In the genomic region with DNA sequence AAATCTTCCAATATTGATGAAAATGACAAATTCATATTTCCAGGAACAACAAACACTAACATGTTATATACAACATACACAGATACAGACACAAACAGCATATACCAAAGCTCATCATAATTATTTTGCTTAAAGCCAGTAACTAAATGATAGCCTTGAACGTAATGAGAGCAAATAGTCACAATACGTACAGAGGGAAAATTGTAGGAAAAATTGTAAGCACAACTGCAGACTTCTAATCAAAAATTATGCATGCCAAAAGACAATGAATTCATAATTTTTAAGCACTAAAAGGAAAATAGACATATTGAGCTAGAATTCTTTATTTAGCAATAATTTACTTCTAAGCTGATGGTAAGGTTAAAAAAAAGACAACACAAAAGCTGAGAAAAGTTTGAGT, we compare ENCODE assay signal across 25 cellular contexts.
DNase-seq lines count a peak whose midpoint lies in the region; ATAC-seq and TF ChIP-seq lines count a peak whose summit lies in the region.
"Had no signal": no experiment of that assay in that cellular context is flagged by ENCODE, and none has a peak within 500 bp of the region (broad histone marks: within the 10 kb centered on the region; RNA-seq: fewer than 3 reads in every experiment).

No MANE protein-coding gene starts in this region.

- POLR2A ChIA-PET in HEK293 (lab: Yijun Ruan, JAX) = no interaction called here
- POLR2A ChIA-PET in activated CD4-positive, alpha-beta T cell treated with anti-CD3 and anti-CD28 coated beads for 36 hours (lab: Charles Lee) = no interaction called here

- no peak overlapping the region for H2BK120ac ChIP-seq in mesenchymal stem cell (ENCODE audit: low read depth, low read length)

- no peaks in the 10 kb centered on the region for H3K4me1 Mint-ChIP-seq in activated CD4-positive, alpha-beta T cell treated with anti-CD3 and anti-CD28 coated beads for 36 hours
- H3K4me1 Mint-ChIP-seq in natural killer cell = no peaks in the 10 kb centered on the region
- H3K4me1 Mint-ChIP-seq: CD14-positive monocyte; CD4-positive, alpha-beta memory T cell; CD4-positive, CD25-positive, alpha-beta regulatory T cell; CD8-positive, alpha-beta memory T cell had no signal

- H4K20me1 ChIP-seq in GM23248 (ENCODE audit: insufficient read depth) = no peaks in the 10 kb centered on the region
- H4K20me1 ChIP-seq: BLaER1 had no signal

- CTCF ChIA-PET in HEK293 (lab: Yijun Ruan, JAX) = no interaction called here
- CTCF ChIA-PET in activated CD4-positive, alpha-beta T cell treated with anti-CD3 and anti-CD28 coated beads for 36 hours (lab: Charles Lee) = interaction anchor here (1.2 to 1.5 kb wide), 2 partner anchors 21 to 79 kb away, joined by 3 read pairs; no protein-coding TSS in a partner anchor

- H2BK12ac ChIP-seq in mesenchymal stem cell (ENCODE audit: low read length in 2 of 2) = no peak overlapping the region

- no peaks in the 10 kb centered on the region for H3K36me3 ChIP-seq in GM23248 (ENCODE audit: low read depth)
- H3K36me3 ChIP-seq in HEK293 (ENCODE audit: control insufficient read depth in 2 of 2, insufficient read depth in 1 of 2, low read length in 2 of 2) = no peaks in the 10 kb centered on the region
- no peaks in the 10 kb centered on the region for H3K36me3 ChIP-seq in adipocyte (ENCODE audit: control insufficient read depth, insufficient read depth, low read length, severe bottlenecking)
- H3K36me3 ChIP-seq in mesenchymal stem cell (ENCODE audit: control insufficient read depth in 1 of 2, insufficient read depth in 2 of 2, low read depth in 1 of 2, low read length in 2 of 2) = no peaks in the 10 kb centered on the region
- H3K36me3 ChIP-seq: BE2C, BLaER1 had no signal

- no peak overlapping the region for H3K18ac ChIP-seq in mesenchymal stem cell (ENCODE audit: low read depth in 1 of 2, low read length in 2 of 2)

- no peak overlapping the region for H3K27ac Mint-ChIP-seq in activated CD4-positive, alpha-beta T cell treated with anti-CD3 and anti-CD28 coated beads for 36 hours
- H3K27ac Mint-ChIP-seq in natural killer cell = no peak overlapping the region
- H3K27ac Mint-ChIP-seq: CD14-positive monocyte; CD4-positive, alpha-beta memory T cell; CD4-positive, CD25-positive, alpha-beta regulatory T cell; CD8-positive, alpha-beta memory T cell had no signal

- in situ Hi-C loops in GM23248 (cut with MboI) = no loop called here

- DNase-seq in GM23248 (peak; percentile 0), adipocyte (ENCODE audit: low read depth) (no peak), mesenchymal stem cell (peak; percentile 7), natural killer cell (no peak), RPMI8226 (no peak)
- DNase-seq in activated CD4-positive, alpha-beta T cell treated with anti-CD3 and anti-CD28 coated beads for 36 hours = no peak
- DNase-seq: 8988T; ACHN; BE2C; C1 segment of cervical spinal cord; CD4-positive, alpha-beta memory T cell; CD4-positive, CD25-positive, alpha-beta regulatory T cell; CD8-positive, alpha-beta memory T cell; COR-L47; DMS 273 treated with DMSO at 0.1 percent for 48 hours; DMS153; DMS53; DMS79; DND-41; EL; GDM1 had no signal

- H3F3A ChIP-seq in GM23248 (ENCODE audit: insufficient read depth) = no peaks in the 10 kb centered on the region

- no peak overlapping the region for H3K27ac ChIP-seq in GM23248
- no peak overlapping the region for H3K27ac ChIP-seq in HEK293 (ENCODE audit: extremely low read depth, low read depth, low read length)
- no peak overlapping the region for H3K27ac ChIP-seq in mesenchymal stem cell (ENCODE audit: low read length, poor library complexity, severe bottlenecking)
- H3K27ac ChIP-seq: BLaER1 had no signal

- H3K4me1 ChIP-seq in GM23248 (ENCODE audit: insufficient read depth) = no peaks in the 10 kb centered on the region
- no peaks in the 10 kb centered on the region for H3K4me1 ChIP-seq in HEK293 (ENCODE audit: control insufficient read depth, insufficient read depth, low read length)
- no peaks in the 10 kb centered on the region for H3K4me1 ChIP-seq in adipocyte (ENCODE audit: control insufficient read depth, insufficient read depth, low read length)
- H3K4me1 ChIP-seq in mesenchymal stem cell (ENCODE audit: control insufficient read depth, insufficient read depth, low read depth, low read length) = no peaks in the 10 kb centered on the region
- H3K4me1 ChIP-seq: BE2C, BLaER1 had no signal

- WGBS in GM23248 (ENCODE audit: low coverage in 1 of 2, low lambda C conversion rate in 2 of 2, missing lambda C conversion rate in 2 of 2), 2 experiments = 46 to 48% methylated on average over 2 of the region's 2 CpGs
- 89% methylated on average over 2 of the region's 2 CpGs for WGBS in mesenchymal stem cell

- no peak overlapping the region for H2BK5ac ChIP-seq in mesenchymal stem cell (ENCODE audit: low read depth, low read length, poor library complexity, severe bottlenecking)

- H3K79me2 ChIP-seq in GM23248 (ENCODE audit: insufficient read depth) = no peaks in the 10 kb centered on the region

- no peak overlapping the region for H4K8ac ChIP-seq in mesenchymal stem cell (ENCODE audit: low read length)

- no peaks in the 10 kb centered on the region for H3K36me3 Mint-ChIP-seq in activated CD4-positive, alpha-beta T cell treated with anti-CD3 and anti-CD28 coated beads for 36 hours (ENCODE audit: low read depth)
- H3K36me3 Mint-ChIP-seq in natural killer cell = no peaks in the 10 kb centered on the region
- H3K36me3 Mint-ChIP-seq: CD14-positive monocyte; CD4-positive, alpha-beta memory T cell; CD4-positive, CD25-positive, alpha-beta regulatory T cell; CD8-positive, alpha-beta memory T cell had no signal

- H3K14ac ChIP-seq in mesenchymal stem cell (ENCODE audit: low read length in 2 of 2) = no peak overlapping the region

- H3K79me1 ChIP-seq in mesenchymal stem cell (replicated peaks; ENCODE audit: low read length, poor library complexity, severe bottlenecking) = no peaks in the 10 kb centered on the region

- H3K9ac ChIP-seq in GM23248 = no peak overlapping the region
- no peak overlapping the region for H3K9ac ChIP-seq in adipocyte (ENCODE audit: low read length)
- H3K9ac ChIP-seq in mesenchymal stem cell (ENCODE audit: low read length) = no peak overlapping the region
- H3K9ac ChIP-seq: BLaER1 had no signal

- H3K27me3 ChIP-seq in GM23248 (replicated peaks; ENCODE audit: insufficient read depth) (no peaks in the 10 kb centered on the region), adipocyte (replicated peaks; ENCODE audit: control insufficient read depth, insufficient read depth, low read length) (no peaks in the 10 kb centered on the region), mesenchymal stem cell (ENCODE audit: control insufficient read depth in 1 of 2, insufficient read depth in 1 of 2, low read length in 2 of 2) (no peaks in the 10 kb centered on the region)
- H3K27me3 ChIP-seq: BE2C, BLaER1 had no signal

- H3K9me3 ChIP-seq in GM23248 (ENCODE audit: low read depth) = no peaks in the 10 kb centered on the region
- H3K9me3 ChIP-seq in HEK293 (ENCODE audit: control insufficient read depth, insufficient read depth, low read depth, low read length) = no peaks in the 10 kb centered on the region
- H3K9me3 ChIP-seq in adipocyte (ENCODE audit: control insufficient read depth, low read length) = peaks cover 19% of the 10 kb centered on the region
- peaks cover 42% of the 10 kb centered on the region for H3K9me3 ChIP-seq in mesenchymal stem cell (ENCODE audit: control insufficient read depth, low read length)
- H3K9me3 ChIP-seq: BE2C, BLaER1 had no signal

- H3K9me2 ChIP-seq in GM23248 (ENCODE audit: insufficient read depth) = no peaks in the 10 kb centered on the region

- H3K9me3 Mint-ChIP-seq in activated CD4-positive, alpha-beta T cell treated with anti-CD3 and anti-CD28 coated beads for 36 hours (ENCODE audit: low read depth) = peaks cover 6% of the 10 kb centered on the region
- peaks cover 5 to 7% of the 10 kb centered on the region in 2 donors for H3K9me3 Mint-ChIP-seq in natural killer cell

- no peak for ATAC-seq in activated CD4-positive, alpha-beta T cell treated with anti-CD3 and anti-CD28 coated beads for 36 hours
- ATAC-seq in natural killer cell = no peak
- ATAC-seq: GM12878 had no signal

- H4K91ac ChIP-seq in mesenchymal stem cell (ENCODE audit: low read length) = no peak overlapping the region

- H3K23ac ChIP-seq in mesenchymal stem cell (ENCODE audit: low read length in 2 of 2) = no peak overlapping the region

- H3K4me2 ChIP-seq in GM23248 (ENCODE audit: unreplicated experiment) (no peak overlapping the region), mesenchymal stem cell (ENCODE audit: low read length, poor library complexity, severe bottlenecking) (no peak overlapping the region)
- H3K4me2 ChIP-seq: BLaER1 had no signal

- H3K4ac ChIP-seq in mesenchymal stem cell (ENCODE audit: low read depth in 1 of 2, low read length in 2 of 2) = no peak overlapping the region

- H2BK15ac ChIP-seq in mesenchymal stem cell (ENCODE audit: low read depth, poor library complexity, severe bottlenecking) = no peak overlapping the region

- no peak overlapping the region for H3K4me3 Mint-ChIP-seq in activated CD4-positive, alpha-beta T cell treated with anti-CD3 and anti-CD28 coated beads for 36 hours
- no peak overlapping the region for H3K4me3 Mint-ChIP-seq in natural killer cell
- H3K4me3 Mint-ChIP-seq: CD14-positive monocyte; CD4-positive, alpha-beta memory T cell; CD8-positive, alpha-beta memory T cell had no signal

- no peak for TF ChIP-seq CTCF in HEK293 (tag by site-specific recombination; IDR thresholded peaks at IDR 0.05)
- no peak for TF ChIP-seq CTCF in natural killer cell (IDR thresholded peaks at IDR 0.05)

- H2AFZ ChIP-seq in GM23248 (no peak overlapping the region), mesenchymal stem cell (ENCODE audit: low read depth, low read length) (no peak overlapping the region)

- H3K4me3 ChIP-seq in GM23248 (no peak overlapping the region), HEK293 (ENCODE audit: low read depth, low read length) (no peak overlapping the region), adipocyte (ENCODE audit: low read length) (peak overlapping the region; percentile 17), mesenchymal stem cell (ENCODE audit: insufficient read depth in 1 of 2, low read depth in 1 of 2, low read length in 2 of 2) (no peak overlapping the region)
- H3K4me3 ChIP-seq: BLaER1, GM12878 had no signal

- peaks cover 6% of the 10 kb centered on the region for H3K27me3 Mint-ChIP-seq in activated CD4-positive, alpha-beta T cell treated with anti-CD3 and anti-CD28 coated beads for 36 hours
- no peaks in the 10 kb centered on the region for H3K27me3 Mint-ChIP-seq in natural killer cell (ENCODE audit: low read depth in 2 of 2)
- H3K27me3 Mint-ChIP-seq: CD4-positive, CD25-positive, alpha-beta regulatory T cell; CD8-positive, alpha-beta memory T cell had no signal

- intact Hi-C loops in activated CD4-positive, alpha-beta T cell treated with anti-CD3 and anti-CD28 coated beads for 36 hours (cut with DNase I, micrococcal nuclease) = no loop called here
- intact Hi-C loops in natural killer cell (cut with micrococcal nuclease) = no loop called here

- H2AK5ac ChIP-seq in mesenchymal stem cell (ENCODE audit: low read length, severe bottlenecking) = no peak overlapping the region

TF ChIP-seq in HEK293, 187 proteins besides CTCF, POLR2A, EP300 and RAD21 (continues in another document):
- TF ChIP-seq ZFP37 (tag by site-specific recombination; IDR thresholded peaks at IDR 0.05) (no peak), ZNF623 (tag by site-specific recombination; IDR thresholded peaks at IDR 0.05) (no peak)

Comparison
In these comparisons a context has a peak if more than half of its experiments do, and no peak if none do; other contexts are left out.
1. DNase-seq: peak in GM23248 (single experiment) and mesenchymal stem cell (single experiment); none in adipocyte (single experiment), activated CD4-positive, alpha-beta T cell treated with anti-CD3 and anti-CD28 coated beads for 36 hours (single experiment), natural killer cell (single experiment) and RPMI8226 (single experiment).